ENCODE assay signal across 16 cellular contexts in genomic region chr9:8822667-8823025, GRCh38.
DNase-seq lines count a peak whose midpoint lies in the region; ATAC-seq and TF ChIP-seq lines count a peak whose summit lies in the region.
"Had no signal": no experiment of that assay in that cellular context is flagged by ENCODE, and none has a peak within 500 bp of the region (broad histone marks: within the 10 kb centered on the region; RNA-seq: fewer than 3 reads in every experiment).

No MANE protein-coding gene starts in this region.

- H3K4me3 ChIP-seq in right lobe of liver, result peak overlapping the region in 2 of 3 donors; percentile 29 to 47
- no peak overlapping the region for H3K4me3 ChIP-seq in smooth muscle cell
- H3K4me3 ChIP-seq: K562 had no signal

- H3K9ac ChIP-seq in smooth muscle cell (ENCODE audit: low read depth), result no peak overlapping the region

- peak; percentile 56 for TF ChIP-seq POLR2A in right lobe of liver (IDR thresholded peaks at IDR 0.05)

- no peaks in the 10 kb centered on the region for H4K20me1 ChIP-seq in smooth muscle cell (ENCODE audit: low read depth)

- intact Hi-C loops in right lobe of liver (cut with DNase I), result no loop called here

- no peaks in the 10 kb centered on the region for H3F3A ChIP-seq in smooth muscle cell (ENCODE audit: low read depth)

- H3K27me3 ChIP-seq in right lobe of liver (no peaks in the 10 kb centered on the region), smooth muscle cell (ENCODE audit: low read depth) (no peaks in the 10 kb centered on the region)

- DNase-seq in NCI-H82 (lab: John Stamatoyannopoulos, UW) (peak; percentile 68), fibroblast of peridontal ligament (ENCODE audit: extremely low read depth) (peak; percentile 15), right lobe of liver (peak in 2 of 3 donors; percentile 38 to 84), smooth muscle cell (lab: John Stamatoyannopoulos, UW; ENCODE audit: unreplicated experiment) (no peak), HT-29 (ENCODE audit: low spot score) (no peak)
- DNase-seq: CD4-positive, alpha-beta memory T cell; GF-D8; NCI-H1048; NCI-H146; NCI-H2227 treated with DMSO at 0.1 percent for 48 hours; NCI-H526; SHP77 had no signal

- H3K9me3 ChIP-seq in right lobe of liver (no peaks in the 10 kb centered on the region), smooth muscle cell (replicated peaks; ENCODE audit: low read depth) (no peaks in the 10 kb centered on the region)

- WGBS in right lobe of liver (ENCODE audit: insufficient coverage, low coverage, low lambda C conversion rate, missing lambda C conversion rate), result 29% methylated on average over 5 of the region's 5 CpGs
- WGBS in smooth muscle cell (ENCODE audit: low lambda C conversion rate), result 39% methylated on average over 5 of the region's 5 CpGs

- H2AFZ ChIP-seq in smooth muscle cell (ENCODE audit: low read depth), result no peak overlapping the region

- H3K27ac ChIP-seq in right lobe of liver (peak overlapping the region; percentile 73 to 96 (median 95)), smooth muscle cell (ENCODE audit: low read depth) (peak overlapping the region; percentile 80)

- H3K4me1 ChIP-seq in right lobe of liver (peaks cover 0 to 32% (median 5%) of the 10 kb centered on the region in 4 donors), smooth muscle cell (ENCODE audit: low read depth) (peaks cover 19% of the 10 kb centered on the region)

- peaks cover 28% of the 10 kb centered on the region for H3K79me2 ChIP-seq in smooth muscle cell (ENCODE audit: low read depth)

- H3K4me2 ChIP-seq in smooth muscle cell, result peak overlapping the region; percentile 53

- ATAC-seq in right lobe of liver (peak; percentile 88 to 94 (median 92)), esophagus mucosa (no peak), GM21367 (IDR thresholded peaks at IDR 0.05; ENCODE audit: unreplicated experiment) (no peak)
- ATAC-seq: K562, Panc1 had no signal

- TF ChIP-seq CTCF in right lobe of liver (IDR thresholded peaks at IDR 0.05) (no peak), smooth muscle cell (IDR thresholded peaks at IDR 0.05; ENCODE audit: borderline replicate concordance, insufficient read depth, poor library complexity, severe bottlenecking) (no peak)

- H3K36me3 ChIP-seq in right lobe of liver (no peaks in the 10 kb centered on the region), smooth muscle cell (ENCODE audit: low read depth) (no peaks in the 10 kb centered on the region)

Comparison
In these comparisons a context has a peak if more than half of its experiments do, and no peak if none do; other contexts are left out.
1. DNase-seq: peak in NCI-H82 (single experiment), fibroblast of peridontal ligament (single experiment) and right lobe of liver (2 of 3); none in smooth muscle cell (single experiment) and HT-29 (single experiment).
2. ATAC-seq: peak in right lobe of liver (4 of 4); none in esophagus mucosa (single experiment) and GM21367 (single experiment).